ENCODE assay signal across 19 cellular contexts in the genomic region with DNA sequence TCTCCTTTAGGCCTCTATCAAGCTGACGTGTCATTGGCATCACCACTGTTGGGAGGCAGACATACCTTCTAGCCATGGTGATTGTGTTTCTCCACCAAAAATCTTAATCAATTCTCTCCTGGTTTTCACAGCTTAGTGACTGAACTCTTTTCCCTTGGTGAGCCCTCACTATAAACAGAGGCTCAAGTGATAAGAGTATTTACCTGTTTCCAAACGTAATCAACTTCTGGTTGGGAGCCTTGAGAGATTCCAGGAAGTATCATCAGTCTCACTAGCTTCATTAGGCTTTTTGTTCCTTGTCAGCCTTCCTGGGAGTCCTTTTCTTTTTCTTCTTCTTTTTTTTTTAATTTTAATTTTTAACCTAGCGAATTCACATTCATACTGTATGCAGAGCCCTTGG. TPM values are rescaled to one million over a fixed set of nuclear protein-coding genes. Genes with fewer than 3 reads are reported as not detected.
"Had no signal": no experiment of that assay in that cellular context is flagged by ENCODE, and none has a peak within 500 bp of the region (broad histone marks: within the 10 kb centered on the region; RNA-seq: fewer than 3 reads in every experiment).

No MANE protein-coding gene starts in this region.

- H3K9me3 ChIP-seq: gastroesophageal sphincter, heart right ventricle, transverse colon had no signal

- H3K27ac ChIP-seq: gastroesophageal sphincter, heart right ventricle, skin epidermis had no signal

- H3K27me3 ChIP-seq: gastroesophageal sphincter, heart right ventricle, transverse colon had no signal

- H3K4me3 ChIP-seq: gastroesophageal sphincter, heart right ventricle, skin epidermis, transverse colon had no signal

- DNase-seq: activated CD4-positive, alpha-beta memory T cell treated with anti-CD3 and anti-CD28 coated beads, Interleukin-2, amount 10 ng/mL, durations not matched to agents 7 days and 5 days; activated CD4-positive, alpha-beta T cell treated with anti-CD3 and anti-CD28 coated beads for 36 hours; activated effector memory CD4-positive, alpha-beta T cell treated with Interleukin-2 at 50 U/mL for 16 hours; activated naive CD4-positive, alpha-beta T cell treated with anti-CD3 and anti-CD28 coated beads, Interleukin-2, amount 50 U/mL, for 16 hours; activated T-cell treated with anti-CD3 and anti-CD28 coated beads, Interleukin-2, amount 50 U/mL, for 4 hours; effector memory CD8-positive, alpha-beta T cell; heart right ventricle; left cardiac atrium; naive thymus-derived CD4-positive, alpha-beta T cell; posterior cingulate gyrus; stimulated activated CD4-positive, alpha-beta T cell treated with anti-CD3 and anti-CD28 coated beads, Interleukin-4, amount 100 ng/mL, for 4 hours; stimulated activated CD8-positive, alpha-beta memory T cell treated with anti-CD3 and anti-CD28 coated beads, Interleukin-4, amount 100 ng/mL, for 48 hours; stimulated activated naive CD8-positive, alpha-beta T cell treated with anti-CD3 and anti-CD28 coated beads, Interleukin-15, Interleukin-2, amounts not matched to agents 100 U/mL and 50 U/mL, for 24 hours; T-cell; T1000; transverse colon had no signal

- ATAC-seq: activated CD4-positive, alpha-beta T cell treated with anti-CD3 and anti-CD28 coated beads for 36 hours; activated T-cell treated with anti-CD3 and anti-CD28 coated beads, Interleukin-2, amount 50 U/mL, for 4 hours; effector memory CD8-positive, alpha-beta T cell; gastroesophageal sphincter; left cardiac atrium; naive thymus-derived CD4-positive, alpha-beta T cell; stimulated activated naive CD8-positive, alpha-beta T cell treated with anti-CD3 and anti-CD28 coated beads, Interleukin-15, Interleukin-2, amounts not matched to agents 100 U/mL and 50 U/mL, for 24 hours; T-cell had no signal

RNA-seq across cellular contexts. Expression of a gene that starts 33.8 kb away (rescaled TPM):
- total RNA-seq: lung microvascular endothelial cell had no signal
